17 cellular contexts compared by ENCODE assay signal in genomic region chr11:3121931-3122774, GRCh38. TPM values are rescaled to one million over a fixed set of nuclear protein-coding genes. Genes with fewer than 3 reads are reported as not detected.
DNase-seq lines count a peak whose midpoint lies in the region; ATAC-seq, FAIRE-seq and TF ChIP-seq lines count a peak whose summit lies in the region.
"Had no signal": no experiment of that assay in that cellular context is flagged by ENCODE, and none has a peak within 500 bp of the region (broad histone marks: within the 10 kb centered on the region; RNA-seq: fewer than 3 reads in every experiment).

No MANE protein-coding gene starts in this region.

- H3K27ac Mint-ChIP-seq in MCF 10A (ENCODE audit: low read depth, unreplicated experiment) (no peak overlapping the region), natural killer cell (peak overlapping the region; percentile 36 to 56)
- H3K27ac Mint-ChIP-seq: activated CD4-positive, alpha-beta T cell treated with anti-CD3 and anti-CD28 coated beads for 36 hours; activated naive CD4-positive, alpha-beta T cell treated with anti-CD3 and anti-CD28 coated beads for 36 hours; naive B cell; stimulated activated memory B cell treated with anti-CD40 and anti-IgM and Interleukin-4, amounts not matched to agents 10 μg/mL and 1 μg/mL and 100 μg/mL, for 72 hours had no signal

- intact Hi-C loops in MCF 10A (cut with micrococcal nuclease) (loop anchor here (5.0 kb wide), 1 partner anchor 45 kb away; the partner anchor contains the start of gene OSBPL5), mammary epithelial cell (cut with micrococcal nuclease) (no loop called here), esophagus muscularis mucosa (cut with DNase I) (loop anchor here (5.0 kb wide), 1 partner anchor 45 kb away; the partner anchor contains the start of gene OSBPL5), natural killer cell (cut with micrococcal nuclease) (no loop called here), vagina (cut with DNase I) (no loop called here)

- peaks cover 39% of the 10 kb centered on the region for H3K4me1 ChIP-seq in mammary epithelial cell (ENCODE audit: insufficient read depth, low read length)
- peaks cover 31 to 45% (median 42%) of the 10 kb centered on the region in 4 donors for H3K4me1 ChIP-seq in esophagus muscularis mucosa
- peaks cover 39% of the 10 kb centered on the region for H3K4me1 ChIP-seq in vagina

- H3K9ac ChIP-seq in mammary epithelial cell (ENCODE audit: insufficient read depth, low read length), result no peak overlapping the region

- no peak overlapping the region for H3K27ac ChIP-seq in mammary epithelial cell (ENCODE audit: insufficient read depth, low read depth, low read length)
- H3K27ac ChIP-seq in esophagus muscularis mucosa (replicated peaks in 1 of 4), result peak overlapping the region in 3 of 4 donors; percentile 78 to 85 (median 82)
- H3K27ac ChIP-seq in vagina, result peak overlapping the region; percentile 92

- H2AFZ ChIP-seq in mammary epithelial cell (ENCODE audit: low read depth, low read length), result no peak overlapping the region

- no peaks in the 10 kb centered on the region for H3K9me3 ChIP-seq in mammary epithelial cell (replicated peaks; ENCODE audit: insufficient read depth, low read length)
- no peaks in the 10 kb centered on the region for H3K9me3 ChIP-seq in esophagus muscularis mucosa
- H3K9me3 ChIP-seq in vagina, result no peaks in the 10 kb centered on the region

- CTCF ChIA-PET in MCF 10A (lab: Yijun Ruan, JAX) (interaction anchor here (3.5 kb wide), 1 partner anchor 11 kb away, joined by 23 read pairs; no protein-coding TSS in a partner anchor), mammary epithelial cell (lab: Charles Lee; ENCODE audit: low non-redundant PET) (no interaction called here)

- in situ Hi-C loops in mammary epithelial cell (cut with MboI; ENCODE audit: low sequenced_read_pairs in 2 of 2), result no loop called here

- no peak for ATAC-seq in natural killer cell
- ATAC-seq: activated CD4-positive, alpha-beta T cell treated with anti-CD3 and anti-CD28 coated beads for 36 hours; stimulated activated memory B cell treated with anti-CD40 and anti-IgM and Interleukin-4, amounts not matched to agents 10 μg/mL and 1 μg/mL and 100 μg/mL, for 72 hours had no signal

- DNase-seq in MCF 10A (ENCODE audit: unreplicated experiment), result no peak
- no peak for DNase-seq in mammary epithelial cell
- no peak for DNase-seq in esophagus muscularis mucosa (ENCODE audit: extremely low spot score)
- DNase-seq in natural killer cell, result peak; percentile 13
- no peak for DNase-seq in vagina (ENCODE audit: extremely low spot score in 2 of 2)
- DNase-seq in CD1c-positive myeloid dendritic cell (ENCODE audit: extremely low spot score), result no peak
- DNase-seq in NOMO-1 (lab: John Stamatoyannopoulos, UW; ENCODE audit: unreplicated experiment in 2 of 2), result no peak
- no peak for DNase-seq in D721Med (ENCODE audit: insufficient read length, low spot score)
- DNase-seq: activated CD4-positive, alpha-beta T cell treated with anti-CD3 and anti-CD28 coated beads for 36 hours; activated naive CD4-positive, alpha-beta T cell treated with anti-CD3 and anti-CD28 coated beads for 36 hours; cortex of kidney; naive B cell; NCI-H1694; NCI-H446 treated with DMSO at 0.1 percent for 48 hours had no signal

- TF ChIP-seq CTCF in MCF 10A (IDR thresholded peaks at IDR 0.05; ENCODE audit: unreplicated experiment) (no peak), mammary epithelial cell (conservative IDR thresholded peaks at IDR 0.05 in 1 of 2, IDR thresholded peaks at IDR 0.05 in 1 of 2; ENCODE audit: extremely low read depth in 1 of 2, insufficient read depth in 1 of 2, low read depth in 1 of 2, low read length in 2 of 2) (no peak), esophagus muscularis mucosa (IDR thresholded peaks at IDR 0.05) (no peak), natural killer cell (IDR thresholded peaks at IDR 0.05) (no peak), vagina (IDR thresholded peaks at IDR 0.05) (no peak), D721Med (IDR thresholded peaks at IDR 0.05; ENCODE audit: insufficient read depth, missing control alignments) (no peak)

- WGBS in mammary epithelial cell (ENCODE audit: low coverage, missing lambda C conversion rate), result 94% methylated on average over 12 of the region's 34 CpGs
- WGBS in esophagus muscularis mucosa, result 88% methylated on average over 31 of the region's 34 CpGs

- H3K4me1 Mint-ChIP-seq in MCF 10A (ENCODE audit: insufficient read depth, unreplicated experiment), result peaks cover 43% of the 10 kb centered on the region
- H3K4me1 Mint-ChIP-seq in natural killer cell, result peaks cover 39 to 40% of the 10 kb centered on the region in 2 donors
- H3K4me1 Mint-ChIP-seq: activated CD4-positive, alpha-beta T cell treated with anti-CD3 and anti-CD28 coated beads for 36 hours; CD8-positive, alpha-beta memory T cell; naive B cell; stimulated activated memory B cell treated with anti-CD40 and anti-IgM and Interleukin-4, amounts not matched to agents 10 μg/mL and 1 μg/mL and 100 μg/mL, for 72 hours had no signal

- TF ChIP-seq EP300 in esophagus muscularis mucosa (IDR thresholded peaks at IDR 0.05), result no peak

- H3K4me3 ChIP-seq in mammary epithelial cell (replicated peaks in 1 of 3; ENCODE audit: insufficient read depth in 1 of 3, low read depth in 2 of 3, low read length in 3 of 3), result no peak overlapping the region
- H3K4me3 ChIP-seq in esophagus muscularis mucosa, result no peak overlapping the region
- H3K4me3 ChIP-seq in vagina, result no peak overlapping the region

- H3K27me3 ChIP-seq in mammary epithelial cell (ENCODE audit: insufficient read depth, low read length) (no peaks in the 10 kb centered on the region), esophagus muscularis mucosa (no peaks in the 10 kb centered on the region), vagina (no peaks in the 10 kb centered on the region)

- H3K9me3 Mint-ChIP-seq in MCF 10A (ENCODE audit: unreplicated experiment) (no peaks in the 10 kb centered on the region), natural killer cell (no peaks in the 10 kb centered on the region)
- H3K9me3 Mint-ChIP-seq: activated naive CD4-positive, alpha-beta T cell treated with anti-CD3 and anti-CD28 coated beads for 36 hours; CD8-positive, alpha-beta memory T cell; naive B cell; stimulated activated memory B cell treated with anti-CD40 and anti-IgM and Interleukin-4, amounts not matched to agents 10 μg/mL and 1 μg/mL and 100 μg/mL, for 72 hours had no signal

- dilution Hi-C loops in mammary epithelial cell (cut with HindIII; ENCODE audit: low sequenced_read_pairs), result no loop called here

- H4K20me1 ChIP-seq in mammary epithelial cell (ENCODE audit: insufficient read depth, low read length), result no peaks in the 10 kb centered on the region

- BruUV-seq in MCF 10A (replicated peaks; lab: Mats Ljungman, UMichigan) (no TSS peak), mammary epithelial cell (replicated peaks; lab: Mats Ljungman, UMichigan) (no TSS peak)

- no peak for TF ChIP-seq POLR2A in esophagus muscularis mucosa (IDR thresholded peaks at IDR 0.05; ENCODE audit: low read depth)
- TF ChIP-seq POLR2A in vagina (IDR thresholded peaks at IDR 0.05), result no peak

- H3K36me3 ChIP-seq in mammary epithelial cell (ENCODE audit: insufficient read depth, low read length) (peaks cover 10% of the 10 kb centered on the region), esophagus muscularis mucosa (peaks cover 19 to 73% (median 53%) of the 10 kb centered on the region in 4 donors), vagina (peaks cover 0 to 33% of the 10 kb centered on the region in 2 donors)

- no peak overlapping the region for H3K4me2 ChIP-seq in mammary epithelial cell (ENCODE audit: insufficient read depth, low read depth, low read length)

- H3K36me3 Mint-ChIP-seq in MCF 10A (ENCODE audit: insufficient read depth, unreplicated experiment) (peaks cover 89% of the 10 kb centered on the region), natural killer cell (peaks cover 8% of the 10 kb centered on the region)
- H3K36me3 Mint-ChIP-seq: CD8-positive, alpha-beta memory T cell; naive B cell; stimulated activated memory B cell treated with anti-CD40 and anti-IgM and Interleukin-4, amounts not matched to agents 10 μg/mL and 1 μg/mL and 100 μg/mL, for 72 hours had no signal

- POLR2A ChIA-PET in MCF 10A (lab: Yijun Ruan, JAX), result interaction anchor here (5.4 kb wide), 1 partner anchor 9 kb away, joined by 179 read pairs; no protein-coding TSS in a partner anchor

- no peak for FAIRE-seq in D721Med (lab: Jason Lieb, UNC)
- FAIRE-seq: frontal cortex had no signal

- H3K27me3 Mint-ChIP-seq in MCF 10A (ENCODE audit: insufficient read depth, unreplicated experiment), result no peaks in the 10 kb centered on the region
- H3K27me3 Mint-ChIP-seq in natural killer cell (ENCODE audit: low read depth in 2 of 2), result no peaks in the 10 kb centered on the region
- H3K27me3 Mint-ChIP-seq: activated CD4-positive, alpha-beta T cell treated with anti-CD3 and anti-CD28 coated beads for 36 hours; CD8-positive, alpha-beta memory T cell; naive B cell had no signal

- peak overlapping the region; percentile 90 for H3K4me3 Mint-ChIP-seq in MCF 10A (ENCODE audit: unreplicated experiment)
- H3K4me3 Mint-ChIP-seq in natural killer cell, result no peak overlapping the region
- H3K4me3 Mint-ChIP-seq: activated CD4-positive, alpha-beta T cell treated with anti-CD3 and anti-CD28 coated beads for 36 hours; activated naive CD4-positive, alpha-beta T cell treated with anti-CD3 and anti-CD28 coated beads for 36 hours; naive B cell; stimulated activated memory B cell treated with anti-CD40 and anti-IgM and Interleukin-4, amounts not matched to agents 10 μg/mL and 1 μg/mL and 100 μg/mL, for 72 hours had no signal

- H3K79me2 ChIP-seq in mammary epithelial cell (ENCODE audit: insufficient read depth, low read length), result peaks cover 9% of the 10 kb centered on the region

RNA-seq across cellular contexts. Expression of gene OSBPL5, which starts 43.0 kb away (rescaled TPM):
- total RNA-seq in MCF 10A (2022) (85.7 and 115 TPM in 2 replicates), mammary epithelial cell (10 to 100 TPM; 24.8 to 35.7 TPM), esophagus muscularis mucosa (100 to 1,000 TPM in 1 of 4 donors, 10 to 100 TPM in 3; 59.6 to 119 (median 71.7) TPM), natural killer cell (100 to 1,000 TPM; 375 to 522 (median 377) TPM), vagina (88.4 TPM)
- 16.2 TPM for polyA plus RNA-seq in mammary epithelial cell
- 11.9 TPM for polyA minus RNA-seq in mammary epithelial cell

Comparison
In these comparisons a context has a peak if more than half of its experiments do, and no peak if none do; other contexts are left out.
1. intact Hi-C loops: an anchor here in MCF 10A (5.0 kb wide) and esophagus muscularis mucosa (5.0 kb wide); none called in mammary epithelial cell, natural killer cell and vagina.